8 cellular contexts compared by ENCODE assay signal in genomic region chr18:12703096-12703567, GRCh38. TPM values are rescaled to one million over a fixed set of nuclear protein-coding genes. Genes with fewer than 3 reads are reported as not detected.
DNase-seq lines count a peak whose midpoint lies in the region; ATAC-seq and TF ChIP-seq lines count a peak whose summit lies in the region.

No MANE protein-coding gene starts in this region.

- peak overlapping the region; percentile 98 for H3K4me3 ChIP-seq in Jurkat, Clone E6-1 (ENCODE audit: low read length)

- no peaks in the 10 kb centered on the region for H3K27me3 Mint-ChIP-seq in nephron (ENCODE audit: low read depth)

- no peak for DNase-seq in Jurkat, Clone E6-1 (ENCODE audit: low read depth, low spot score)
- DNase-seq in dedifferentiated amniotic fluid mesenchymal stem cell (ENCODE audit: extremely low spot score) (peak; percentile 28), germinal center (ENCODE audit: low spot score) (no peak), posterior vena cava (ENCODE audit: low spot score) (no peak)
- no peak for DNase-seq in stimulated activated CD4-positive, alpha-beta T cell treated with anti-CD3 and anti-CD28 coated beads, Interleukin-4, amount 100 ng/mL, for 4 hours

- no peak for TF ChIP-seq CTCF in nephron (IDR thresholded peaks at IDR 0.05; ENCODE audit: unreplicated experiment in 3 of 3)

- H3K36me3 Mint-ChIP-seq in nephron (ENCODE audit: low read depth), result peaks cover 34% of the 10 kb centered on the region

- intact Hi-C loops in posterior vena cava (cut with DNase I), result no loop called here

- peak overlapping the region; percentile 94 to 96 (median 95) for H3K27ac Mint-ChIP-seq in nephron

- peak overlapping the region; percentile 94 to 99 (median 98) for H3K4me3 Mint-ChIP-seq in nephron

- H3K9me3 Mint-ChIP-seq in nephron, result no peaks in the 10 kb centered on the region

- peaks cover 35% of the 10 kb centered on the region for H3K4me1 Mint-ChIP-seq in nephron

- ATAC-seq in GM19328 (IDR thresholded peaks at IDR 0.05; ENCODE audit: unreplicated experiment), result peak; percentile 29
- ATAC-seq in HG03342 (IDR thresholded peaks at IDR 0.05; ENCODE audit: unreplicated experiment), result no peak

RNA-seq across cellular contexts. Expression of gene PSMG2, which starts 0.3 kb away (rescaled TPM):
- polyA plus RNA-seq in Jurkat, Clone E6-1 (2012; ENCODE audit: insufficient read depth, insufficient read length), result 115 TPM
- 10 to 100 TPM; 60.6 to 62.3 TPM for total RNA-seq in posterior vena cava

RNA-seq across cellular contexts. Expression of gene CEP76, which starts 0.6 kb away (rescaled TPM):
- polyA plus RNA-seq in Jurkat, Clone E6-1 (2012; ENCODE audit: insufficient read depth, insufficient read length), result 22.1 TPM
- total RNA-seq in posterior vena cava, result 1 to 10 TPM; 2.8 to 4.5 TPM

RNA-seq across cellular contexts. Expression of gene SPIRE1, which starts 45.2 kb away (rescaled TPM):
- 3.3 TPM for polyA plus RNA-seq in Jurkat, Clone E6-1 (2012; ENCODE audit: insufficient read depth, insufficient read length)
- 10 to 100 TPM; 32.3 to 47.8 TPM for total RNA-seq in posterior vena cava
